Comparison of ENCODE assay signal across 13 cellular contexts in genomic region chr1:10776206-10776905, GRCh38. TPM values are rescaled to one million over a fixed set of nuclear protein-coding genes. Genes with fewer than 3 reads are reported as not detected.
DNase-seq lines count a peak whose midpoint lies in the region; ATAC-seq and TF ChIP-seq lines count a peak whose summit lies in the region.
"Had no signal": no experiment of that assay in that cellular context is flagged by ENCODE, and none has a peak within 500 bp of the region (broad histone marks: within the 10 kb centered on the region; RNA-seq: fewer than 3 reads in every experiment).

No MANE protein-coding gene starts in this region.

- H3K27me3 ChIP-seq in left ventricle myocardium inferior (ENCODE audit: low read depth) = no peaks in the 10 kb centered on the region
- H3K27me3 ChIP-seq in MM.1S (replicated peaks; ENCODE audit: insufficient read depth, low read length) = peaks cover 100% of the 10 kb centered on the region

- H3K4me3 ChIP-seq in left ventricle myocardium inferior = no peak overlapping the region
- H3K4me3 ChIP-seq in MM.1S (ENCODE audit: low read length) = no peak overlapping the region

- H3K36me3 ChIP-seq in left ventricle myocardium inferior (no peaks in the 10 kb centered on the region), MM.1S (replicated peaks; ENCODE audit: insufficient read depth, low read length) (no peaks in the 10 kb centered on the region)

- H3K27ac ChIP-seq in left ventricle myocardium inferior (replicated peaks) (no peak overlapping the region), MM.1S (ENCODE audit: low read length) (no peak overlapping the region)

- H4K20me1 ChIP-seq in MM.1S (ENCODE audit: insufficient read depth, low read length) = no peaks in the 10 kb centered on the region

- H2AFZ ChIP-seq in MM.1S (ENCODE audit: low read length) = no peak overlapping the region

- in situ Hi-C loops in G401 (cut with HindIII; ENCODE audit: low sequenced_read_pairs) = no loop called here

- H3K4me1 ChIP-seq in left ventricle myocardium inferior (peaks cover 90% of the 10 kb centered on the region), MM.1S (ENCODE audit: low read length) (no peaks in the 10 kb centered on the region)
- H3K4me1 ChIP-seq: Caco-2 had no signal

- no peaks in the 10 kb centered on the region for H3F3A ChIP-seq in MM.1S (ENCODE audit: insufficient read depth, low read length)

- TF ChIP-seq CTCF in left ventricle myocardium inferior (IDR thresholded peaks at IDR 0.05; ENCODE audit: borderline replicate concordance) (no peak), MM.1S (IDR thresholded peaks at IDR 0.05; ENCODE audit: low read length) (no peak)

- H3K4me2 ChIP-seq in MM.1S (ENCODE audit: low read depth, low read length) = no peak overlapping the region

- no peaks in the 10 kb centered on the region for H3K79me2 ChIP-seq in MM.1S (ENCODE audit: low read length)

- no peak overlapping the region for H3K9ac ChIP-seq in MM.1S (ENCODE audit: low read length)

- H3K9me3 ChIP-seq in left ventricle myocardium inferior (replicated peaks) (no peaks in the 10 kb centered on the region), MM.1S (replicated peaks; ENCODE audit: insufficient read depth, low read length) (no peaks in the 10 kb centered on the region)
- H3K9me3 ChIP-seq: Caco-2 had no signal

- ATAC-seq in Right ventricle myocardium inferior (no peak), GM19324 (IDR thresholded peaks at IDR 0.05; ENCODE audit: low FRiP score, unreplicated experiment) (no peak), GM19328 (IDR thresholded peaks at IDR 0.05; ENCODE audit: unreplicated experiment) (no peak)

- intact Hi-C loops in left ventricle myocardium inferior (cut with micrococcal nuclease) = no loop called here
- intact Hi-C loops in Right ventricle myocardium inferior (cut with DNase I) = no loop called here

- DNase-seq in left ventricle myocardium inferior (peak; percentile 11), Right ventricle myocardium inferior (ENCODE audit: missing footprints) (no peak), NCI-H510A (lab: John Stamatoyannopoulos, UW) (peak; percentile 92), globus pallidus (ENCODE audit: low spot score) (peak; percentile 30), G401 (ENCODE audit: low spot score) (no peak), MM.1S (no peak)
- DNase-seq: Caco-2, mesenchymal stem cell, NCI-H2029 treated with DMSO at 0.1 percent for 48 hours, retina, SHP77 treated with DMSO at 0.1 percent for 48 hours had no signal

- no peaks in the 10 kb centered on the region for H3K9me2 ChIP-seq in MM.1S (replicated peaks; ENCODE audit: insufficient read depth, low read length)

RNA-seq across cellular contexts. Expression of gene CASZ1, which starts 20.1 kb away (rescaled TPM):
- total RNA-seq in left ventricle myocardium inferior = 56.3 TPM
- 58.2 TPM for total RNA-seq in Right ventricle myocardium inferior
- 2.2 and 7.4 TPM in 2 replicates for total RNA-seq in G401 (2014; rRNA removed; shearing (Covaris generic))

Comparison
In these comparisons a context has a peak if more than half of its experiments do, and no peak if none do; other contexts are left out.
1. DNase-seq: peak in left ventricle myocardium inferior (single experiment), NCI-H510A (single experiment) and globus pallidus (single experiment); none in Right ventricle myocardium inferior (single experiment), G401 (single experiment) and MM.1S (single experiment).